Comparison of ENCODE assay signal across 18 cellular contexts in genomic region chr3:135159848-135160247, GRCh38.
DNase-seq lines count a peak whose midpoint lies in the region; ATAC-seq and TF ChIP-seq lines count a peak whose summit lies in the region.
"Had no signal": no experiment of that assay in that cellular context is flagged by ENCODE, and none has a peak within 500 bp of the region (broad histone marks: within the 10 kb centered on the region; RNA-seq: fewer than 3 reads in every experiment).

No MANE protein-coding gene starts in this region.

- no peaks in the 10 kb centered on the region for H3K36me3 ChIP-seq in endodermal cell (ENCODE audit: control insufficient read depth, insufficient read depth, low read length)
- H3K36me3 ChIP-seq in esophagus squamous epithelium: no peaks in the 10 kb centered on the region
- H3K36me3 ChIP-seq: BE2C had no signal

- H3K36me3 Mint-ChIP-seq in endodermal cell (ENCODE audit: low read depth): no peaks in the 10 kb centered on the region
- H3K36me3 Mint-ChIP-seq in activated CD4-positive, alpha-beta T cell treated with anti-CD3 and anti-CD28 coated beads, Interleukin-2, amount 10 ng/mL, durations not matched to agents 7 days and 5 days (ENCODE audit: low read depth): no peaks in the 10 kb centered on the region

- H3K27ac Mint-ChIP-seq in endodermal cell: no peak overlapping the region
- no peak overlapping the region for H3K27ac Mint-ChIP-seq in activated CD4-positive, alpha-beta T cell treated with anti-CD3 and anti-CD28 coated beads, Interleukin-2, amount 10 ng/mL, durations not matched to agents 7 days and 5 days
- H3K27ac Mint-ChIP-seq: CD4-positive, alpha-beta T cell; T-helper 17 cell had no signal

- POLR2A ChIA-PET in activated CD4-positive, alpha-beta T cell treated with anti-CD3 and anti-CD28 coated beads, Interleukin-2, amount 10 ng/mL, durations not matched to agents 7 days and 5 days (lab: Charles Lee): no interaction called here

- DNase-seq in NCI-H2171 treated with DMSO at 0.1 percent for 48 hours (lab: John Stamatoyannopoulos, UW) (peak; percentile 25), NCI-H2171 (lab: John Stamatoyannopoulos, UW) (no peak), NCI-H345 (lab: John Stamatoyannopoulos, UW) (peak; percentile 39), endodermal cell (no peak), T-helper 2 cell (no peak), esophagus squamous epithelium (lab: John Stamatoyannopoulos, UW) (no peak)
- no peak for DNase-seq in activated CD4-positive, alpha-beta T cell treated with anti-CD3 and anti-CD28 coated beads, Interleukin-2, amount 10 ng/mL, durations not matched to agents 7 days and 5 days
- DNase-seq: 8988T; BE2C; CD4-positive, alpha-beta T cell; HCEC 1CT; NCI-H2029 treated with DMSO at 0.1 percent for 48 hours; NCI-H526 treated with DMSO at 0.1 percent for 48 hours; PC-3; T-helper 17 cell had no signal

- H3K4me3 ChIP-seq in endodermal cell (ENCODE audit: low read length): no peak overlapping the region
- no peak overlapping the region for H3K4me3 ChIP-seq in esophagus squamous epithelium
- H3K4me3 ChIP-seq: K562 had no signal

- H3K9ac ChIP-seq in endodermal cell (ENCODE audit: extremely low read depth, low read length, poor library complexity, severe bottlenecking): no peak overlapping the region

- H3K4me1 ChIP-seq in endodermal cell (ENCODE audit: control insufficient read depth, insufficient read depth, low read length) (no peaks in the 10 kb centered on the region), esophagus squamous epithelium (no peaks in the 10 kb centered on the region)

- TF ChIP-seq CTCF in endodermal cell (conservative IDR thresholded peaks at IDR 0.05) (no peak), esophagus squamous epithelium (IDR thresholded peaks at IDR 0.05) (no peak)

- no peaks in the 10 kb centered on the region for H3K9me3 Mint-ChIP-seq in endodermal cell
- no peaks in the 10 kb centered on the region for H3K9me3 Mint-ChIP-seq in activated CD4-positive, alpha-beta T cell treated with anti-CD3 and anti-CD28 coated beads, Interleukin-2, amount 10 ng/mL, durations not matched to agents 7 days and 5 days

- 36 to 51% methylated on average over 1 to 2 of the region's 2 CpGs for WGBS in endodermal cell (ENCODE audit: insufficient coverage in 1 of 2, insufficient read length in 1 of 2), 2 experiments
- 20 to 44% methylated on average over 2 of the region's 2 CpGs for WGBS in esophagus squamous epithelium, 2 donors

- H3K27me3 ChIP-seq in endodermal cell (ENCODE audit: control insufficient read depth, insufficient read depth, low read length, poor library complexity, severe bottlenecking) (peaks cover 45% of the 10 kb centered on the region), esophagus squamous epithelium (no peaks in the 10 kb centered on the region)
- H3K27me3 ChIP-seq: BE2C had no signal

- H3K27ac ChIP-seq in endodermal cell (ENCODE audit: low read depth, low read length) (peak overlapping the region; percentile 64), esophagus squamous epithelium (no peak overlapping the region)
- H3K27ac ChIP-seq: RWPE1 had no signal

- ATAC-seq in GM19463 (IDR thresholded peaks at IDR 0.05; ENCODE audit: unreplicated experiment): no peak
- ATAC-seq: K562, PC-3, T-helper 17 cell had no signal

- intact Hi-C loops in esophagus squamous epithelium (cut with DNase I): no loop called here

- CTCF ChIA-PET in activated CD4-positive, alpha-beta T cell treated with anti-CD3 and anti-CD28 coated beads, Interleukin-2, amount 10 ng/mL, durations not matched to agents 7 days and 5 days (lab: Charles Lee): no interaction called here

- no peak for TF ChIP-seq POLR2A in esophagus squamous epithelium (IDR thresholded peaks at IDR 0.05)

- no peak overlapping the region for H3K4me3 Mint-ChIP-seq in endodermal cell
- H3K4me3 Mint-ChIP-seq in activated CD4-positive, alpha-beta T cell treated with anti-CD3 and anti-CD28 coated beads, Interleukin-2, amount 10 ng/mL, durations not matched to agents 7 days and 5 days: no peak overlapping the region
- H3K4me3 Mint-ChIP-seq: CD4-positive, alpha-beta T cell; T-helper 17 cell had no signal

- H3K27me3 Mint-ChIP-seq in endodermal cell (ENCODE audit: insufficient read depth): peaks cover 58% of the 10 kb centered on the region
- H3K27me3 Mint-ChIP-seq in activated CD4-positive, alpha-beta T cell treated with anti-CD3 and anti-CD28 coated beads, Interleukin-2, amount 10 ng/mL, durations not matched to agents 7 days and 5 days: no peaks in the 10 kb centered on the region
- H3K27me3 Mint-ChIP-seq: CD4-positive, alpha-beta T cell; T-helper 17 cell had no signal

- H3K9me3 ChIP-seq in endodermal cell (ENCODE audit: control insufficient read depth, low read length) (no peaks in the 10 kb centered on the region), esophagus squamous epithelium (no peaks in the 10 kb centered on the region)
- H3K9me3 ChIP-seq: BE2C had no signal

- H3K4me1 Mint-ChIP-seq in endodermal cell: peaks cover 16% of the 10 kb centered on the region
- H3K4me1 Mint-ChIP-seq in activated CD4-positive, alpha-beta T cell treated with anti-CD3 and anti-CD28 coated beads, Interleukin-2, amount 10 ng/mL, durations not matched to agents 7 days and 5 days: no peaks in the 10 kb centered on the region
- H3K4me1 Mint-ChIP-seq: T-helper 17 cell had no signal

Comparison
In these comparisons a context has a peak if more than half of its experiments do, and no peak if none do; other contexts are left out.
1. DNase-seq: peak in NCI-H2171 treated with DMSO at 0.1 percent for 48 hours (single experiment) and NCI-H345 (single experiment); none in NCI-H2171 (single experiment), endodermal cell (single experiment), activated CD4-positive, alpha-beta T cell treated with anti-CD3 and anti-CD28 coated beads, Interleukin-2, amount 10 ng/mL, durations not matched to agents 7 days and 5 days (single experiment), T-helper 2 cell (0 of 5) and esophagus squamous epithelium (single experiment).